Comparison of ENCODE assay signal across 2 cellular contexts in the genomic region with DNA sequence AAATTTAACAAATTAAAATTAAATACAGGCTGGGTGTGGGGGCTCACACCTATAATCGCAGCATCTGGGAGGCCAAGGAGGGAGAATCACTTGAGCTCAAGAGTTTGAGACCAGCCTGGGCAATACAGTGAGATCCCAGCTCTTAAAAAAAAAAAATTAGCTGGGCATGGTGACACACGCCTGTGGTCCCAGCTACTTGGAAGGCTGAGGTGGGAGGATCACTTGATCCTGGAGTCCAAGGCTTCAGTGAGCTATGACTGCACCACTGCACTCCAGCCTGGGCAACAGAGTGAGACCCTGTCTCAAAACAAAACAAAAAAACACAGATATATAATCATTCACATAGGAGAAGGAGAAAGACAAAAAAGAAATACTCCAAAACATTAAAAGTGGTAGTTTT. TPM values are rescaled to one million over a fixed set of nuclear protein-coding genes. Genes with fewer than 3 reads are reported as not detected.
"Had no signal": no experiment of that assay in that cellular context is flagged by ENCODE, and none has a peak within 500 bp of the region (broad histone marks: within the 10 kb centered on the region; RNA-seq: fewer than 3 reads in every experiment).

No MANE protein-coding gene starts in this region.

RNA-seq across cellular contexts. Expression of gene KLHL41, which starts 30.0 kb away (rescaled TPM):
- total RNA-seq: OCI-LY7, PC-9 had no signal
